Comparison of ENCODE assay signal across 1 cellular context in the genomic region with DNA sequence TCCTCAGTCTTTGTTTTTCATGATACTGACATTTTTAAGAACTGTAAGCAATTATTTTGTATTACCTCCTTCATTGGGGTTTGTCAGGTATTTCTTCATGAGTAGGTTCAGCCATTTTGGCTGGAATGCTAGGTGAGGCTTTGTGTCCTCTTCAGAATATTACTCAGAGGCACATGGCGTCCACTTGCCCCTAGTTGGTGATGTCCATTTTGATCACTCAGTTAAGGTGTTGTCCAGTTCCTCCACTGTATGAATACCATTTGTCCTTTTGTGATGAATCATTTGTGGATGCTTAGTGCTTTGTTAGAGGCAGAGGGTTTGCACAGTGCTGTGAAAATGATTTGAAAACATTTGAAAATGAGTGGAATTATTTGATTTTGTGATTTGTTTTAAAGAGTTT.
TF ChIP-seq lines count a peak whose summit lies in the region.

No MANE protein-coding gene starts in this region.

TF ChIP-seq in IMR-90, 13 proteins besides CTCF, POLR2A, EP300 and RAD21:
- TF ChIP-seq FOS (IDR thresholded peaks at IDR 0.05; ENCODE audit: low read depth, low read length), result no peak
- TF ChIP-seq BHLHE40 (IDR thresholded peaks at IDR 0.05; ENCODE audit: low read depth, low read length), result no peak
- TF ChIP-seq, protein P1, sequence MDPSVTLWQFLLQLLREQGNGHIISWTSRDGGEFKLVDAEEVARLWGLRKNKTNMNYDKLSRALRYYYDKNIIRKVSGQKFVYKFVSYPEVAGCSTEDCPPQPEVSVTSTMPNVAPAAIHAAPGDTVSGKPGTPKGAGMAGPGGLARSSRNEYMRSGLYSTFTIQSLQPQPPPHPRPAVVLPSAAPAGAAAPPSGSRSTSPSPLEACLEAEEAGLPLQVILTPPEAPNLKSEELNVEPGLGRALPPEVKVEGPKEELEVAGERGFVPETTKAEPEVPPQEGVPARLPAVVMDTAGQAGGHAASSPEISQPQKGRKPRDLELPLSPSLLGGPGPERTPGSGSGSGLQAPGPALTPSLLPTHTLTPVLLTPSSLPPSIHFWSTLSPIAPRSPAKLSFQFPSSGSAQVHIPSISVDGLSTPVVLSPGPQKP (IDR thresholded peaks at IDR 0.05; ENCODE audit: borderline replicate concordance, low read depth, low read length), result no peak
- TF ChIP-seq, protein P2, sequence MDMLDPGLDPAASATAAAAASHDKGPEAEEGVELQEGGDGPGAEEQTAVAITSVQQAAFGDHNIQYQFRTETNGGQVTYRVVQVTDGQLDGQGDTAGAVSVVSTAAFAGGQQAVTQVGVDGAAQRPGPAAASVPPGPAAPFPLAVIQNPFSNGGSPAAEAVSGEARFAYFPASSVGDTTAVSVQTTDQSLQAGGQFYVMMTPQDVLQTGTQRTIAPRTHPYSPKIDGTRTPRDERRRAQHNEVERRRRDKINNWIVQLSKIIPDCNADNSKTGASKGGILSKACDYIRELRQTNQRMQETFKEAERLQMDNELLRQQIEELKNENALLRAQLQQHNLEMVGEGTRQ (IDR thresholded peaks at IDR 0.05; ENCODE audit: low read depth, low read length), result no peak
- TF ChIP-seq MAZ (IDR thresholded peaks at IDR 0.05; ENCODE audit: borderline replicate concordance, low read depth, low read length), result no peak
- TF ChIP-seq MAFK (IDR thresholded peaks at IDR 0.05; ENCODE audit: low read depth, low read length), result no peak
- TF ChIP-seq MXI1 (IDR thresholded peaks at IDR 0.05; ENCODE audit: borderline replicate concordance, low read depth, low read length), result no peak
- no peak for TF ChIP-seq CHD1 (IDR thresholded peaks at IDR 0.05; ENCODE audit: low read depth, low read length)
- TF ChIP-seq CEBPB (IDR thresholded peaks at IDR 0.05; ENCODE audit: low read depth, low read length), result no peak
- no peak for TF ChIP-seq SMC3 (IDR thresholded peaks at IDR 0.05; ENCODE audit: low read depth, low read length)
- TF ChIP-seq RCOR1 (IDR thresholded peaks at IDR 0.05; ENCODE audit: insufficient replicate concordance, low read length), result no peak
- no peak for TF ChIP-seq NFE2L2 (IDR thresholded peaks at IDR 0.05; ENCODE audit: low read depth, low read length)
- no peak for TF ChIP-seq RFX5 (IDR thresholded peaks at IDR 0.05; ENCODE audit: low read depth, low read length)
TF ChIP-seq in IMR-90: peak in this region for 0.
